Comparison of ENCODE assay signal across 8 cellular contexts in genomic region chr3:184524981-184525336, GRCh38. TPM values are rescaled to one million over a fixed set of nuclear protein-coding genes. Genes with fewer than 3 reads are reported as not detected.
A peak's percentile ranks its signal among the peaks of the same experiment; 100 is the strongest.
DNase-seq lines count a peak whose midpoint lies in the region; ATAC-seq, FAIRE-seq and TF ChIP-seq lines count a peak whose summit lies in the region.

No MANE protein-coding gene starts in this region.

- H3K27ac Mint-ChIP-seq in Calu3 (ENCODE audit: unreplicated experiment), result no peak overlapping the region

- no peak for TF ChIP-seq POLR2A in right lobe of liver (IDR thresholded peaks at IDR 0.05)
- TF ChIP-seq POLR2A in tibial nerve (IDR thresholded peaks at IDR 0.05), result no peak

- dilution Hi-C loops in mammary epithelial cell (cut with HindIII; ENCODE audit: low sequenced_read_pairs), result no loop called here

- H4K20me1 ChIP-seq in mammary epithelial cell (ENCODE audit: insufficient read depth, low read length), result no peaks in the 10 kb centered on the region

- intact Hi-C loops in Calu3 (cut with micrococcal nuclease; ENCODE audit: unreplicated experiment), result no loop called here
- intact Hi-C loops in mammary epithelial cell (cut with micrococcal nuclease), result no loop called here
- intact Hi-C loops in right lobe of liver (cut with DNase I), result no loop called here

- H3K4me3 ChIP-seq in mammary epithelial cell (replicated peaks in 1 of 3; ENCODE audit: insufficient read depth in 1 of 3, low read depth in 2 of 3, low read length in 3 of 3) (peak overlapping the region; percentile 31 to 66 (median 48)), right lobe of liver (peak overlapping the region; percentile 38 to 47 (median 38)), tibial nerve (peak overlapping the region; percentile 18 to 58 (median 38))

- peak overlapping the region; percentile 99 for H3K4me2 ChIP-seq in mammary epithelial cell (ENCODE audit: insufficient read depth, low read depth, low read length)

- no peak for TF ChIP-seq EP300 in tibial nerve (IDR thresholded peaks at IDR 0.05)

- no peaks in the 10 kb centered on the region for H3K9me3 Mint-ChIP-seq in Calu3 (ENCODE audit: low read depth, unreplicated experiment)

- peak overlapping the region; percentile 99 for H2AFZ ChIP-seq in mammary epithelial cell (ENCODE audit: low read depth, low read length)

- H3K9ac ChIP-seq in mammary epithelial cell (ENCODE audit: insufficient read depth, low read length), result no peak overlapping the region

- TF ChIP-seq CTCF in Calu3 (IDR thresholded peaks at IDR 0.05; ENCODE audit: unreplicated experiment) (no peak), mammary epithelial cell (conservative IDR thresholded peaks at IDR 0.05 in 1 of 2, IDR thresholded peaks at IDR 0.05 in 1 of 2; ENCODE audit: extremely low read depth in 1 of 2, insufficient read depth in 1 of 2, low read depth in 1 of 2, low read length in 2 of 2) (no peak), right lobe of liver (IDR thresholded peaks at IDR 0.05) (no peak), tibial nerve (IDR thresholded peaks at IDR 0.05) (no peak)

- CTCF ChIA-PET in Calu3 (lab: Charles Lee) (interaction anchor here (0.7 to 1.0 kb wide), 3 partner anchors 11 to 153 kb away, joined by 5 to 9 read pairs (median 5); no protein-coding TSS in a partner anchor), mammary epithelial cell (lab: Charles Lee; ENCODE audit: low non-redundant PET) (interaction anchor here (0.5 kb wide), 1 partner anchor 13 kb away, joined by 3 read pairs; no protein-coding TSS in a partner anchor)

- H3K36me3 Mint-ChIP-seq in Calu3 (ENCODE audit: insufficient read depth, unreplicated experiment), result peaks cover 5% of the 10 kb centered on the region

- H3K27ac ChIP-seq in mammary epithelial cell (ENCODE audit: insufficient read depth, low read depth, low read length), result peak overlapping the region; percentile 57
- peak overlapping the region in 2 of 3 donors; percentile 13 to 67 for H3K27ac ChIP-seq in right lobe of liver
- peak overlapping the region in 3 of 4 donors; percentile 41 to 75 (median 56) for H3K27ac ChIP-seq in tibial nerve

- no peak for FAIRE-seq in HTR-8/SVneo (lab: Jason Lieb, UNC)

- H3K4me1 Mint-ChIP-seq in Calu3 (ENCODE audit: low read depth, unreplicated experiment), result peaks cover 9% of the 10 kb centered on the region

- no TSS peak for BruUV-seq in Calu3 (replicated peaks; lab: Mats Ljungman, UMichigan)
- no TSS peak for BruUV-seq in mammary epithelial cell (replicated peaks; lab: Mats Ljungman, UMichigan)

- H3K4me1 ChIP-seq in mammary epithelial cell (ENCODE audit: insufficient read depth, low read length), result peaks cover 25% of the 10 kb centered on the region
- no peaks in the 10 kb centered on the region for H3K4me1 ChIP-seq in right lobe of liver
- peaks cover 0 to 20% (median 7%) of the 10 kb centered on the region in 4 donors for H3K4me1 ChIP-seq in tibial nerve

- ATAC-seq in right lobe of liver, result peak; percentile 48 to 72 (median 64)

- in situ Hi-C loops in mammary epithelial cell (cut with MboI; ENCODE audit: low sequenced_read_pairs in 2 of 2), result loop anchor here in 1 of 2 donors (5.0 kb wide), 1 partner anchor 53 kb away; no protein-coding TSS in a partner anchor

- H3K27me3 ChIP-seq in mammary epithelial cell (ENCODE audit: insufficient read depth, low read length), result no peaks in the 10 kb centered on the region
- peaks cover 0 to 15% of the 10 kb centered on the region in 2 donors for H3K27me3 ChIP-seq in right lobe of liver
- H3K27me3 ChIP-seq in tibial nerve, result peaks cover 4 to 71% of the 10 kb centered on the region in 2 donors

- 0% methylated on average over 7 of the region's 7 CpGs for WGBS in mammary epithelial cell (ENCODE audit: low coverage, missing lambda C conversion rate)
- WGBS in right lobe of liver (ENCODE audit: insufficient coverage, low coverage, low lambda C conversion rate, missing lambda C conversion rate), result 2% methylated on average over 7 of the region's 7 CpGs
- 1% methylated on average over 7 of the region's 7 CpGs for WGBS in tibial nerve, 2 donors

- H3K9me3 ChIP-seq in mammary epithelial cell (replicated peaks; ENCODE audit: insufficient read depth, low read length) (no peaks in the 10 kb centered on the region), right lobe of liver (no peaks in the 10 kb centered on the region), tibial nerve (no peaks in the 10 kb centered on the region)

- H3K27me3 Mint-ChIP-seq in Calu3 (ENCODE audit: unreplicated experiment), result peaks cover 85% of the 10 kb centered on the region

- H3K79me2 ChIP-seq in mammary epithelial cell (ENCODE audit: insufficient read depth, low read length), result no peaks in the 10 kb centered on the region

- H3K36me3 ChIP-seq in mammary epithelial cell (ENCODE audit: insufficient read depth, low read length), result no peaks in the 10 kb centered on the region
- H3K36me3 ChIP-seq in right lobe of liver, result no peaks in the 10 kb centered on the region
- no peaks in the 10 kb centered on the region for H3K36me3 ChIP-seq in tibial nerve

- H3K4me3 Mint-ChIP-seq in Calu3 (ENCODE audit: low read depth, unreplicated experiment), result peak overlapping the region; percentile 75

- no peak for DNase-seq in Calu3
- peak; percentile 45 for DNase-seq in NCI-H774 (lab: John Stamatoyannopoulos, UW)
- DNase-seq in mammary epithelial cell, result peak; percentile 17
- no peak for DNase-seq in right lobe of liver
- DNase-seq in tibial nerve (ENCODE audit: low spot score in 2 of 2), result no peak
- no peak for DNase-seq in HTR-8/SVneo (ENCODE audit: insufficient read length, low spot score)
- DNase-seq in NCI-H2107 (lab: John Stamatoyannopoulos, UW), result no peak
- DNase-seq in DMS114 treated with DMSO at 0.1 percent for 48 hours (lab: John Stamatoyannopoulos, UW; ENCODE audit: unreplicated experiment), result no peak

RNA-seq across cellular contexts. Expression of gene EPHB3, which starts 36.6 kb away (rescaled TPM):
- 2.5 and 2.8 TPM in 2 replicates for total RNA-seq in Calu3 (2022)
- 10 to 100 TPM; 17.6 to 45.2 TPM for total RNA-seq in mammary epithelial cell
- polyA plus RNA-seq in mammary epithelial cell, result 8.2 TPM
- 16.6 TPM for polyA minus RNA-seq in mammary epithelial cell
- total RNA-seq in right lobe of liver, result under 1 TPM; 0.12 to 0.71 (median 0.37) TPM
- total RNA-seq in tibial nerve, result 10 to 100 TPM in 1 of 4 donors, 1 to 10 TPM in 3; 4.8 to 13.8 (median 5.9) TPM

Comparison
In these comparisons a context has a peak if more than half of its experiments do, and no peak if none do; other contexts are left out.
1. DNase-seq: peak in NCI-H774 (single experiment) and mammary epithelial cell (single experiment); none in Calu3 (single experiment), right lobe of liver (0 of 3), tibial nerve (0 of 2), HTR-8/SVneo (single experiment), NCI-H2107 (single experiment) and DMS114 treated with DMSO at 0.1 percent for 48 hours (single experiment).
2. Peak in every context shown above with its lines, with median percentiles within 50 percentile points of each other: H3K27ac ChIP-seq and H3K4me3 ChIP-seq.